Comparison of ENCODE assay signal across 17 cellular contexts in genomic region chr5:10315824-10316509, GRCh38.
"Had no signal": no experiment of that assay in that cellular context is flagged by ENCODE, and none has a peak within 500 bp of the region (broad histone marks: within the 10 kb centered on the region; RNA-seq: fewer than 3 reads in every experiment).

No MANE protein-coding gene starts in this region.

- H3K4me3 Mint-ChIP-seq: activated CD8-positive, alpha-beta memory T cell treated with anti-CD3 and anti-CD28 coated beads, Interleukin-2, amount 10 ng/mL, durations not matched to agents 7 days and 5 days; activated naive CD8-positive, alpha-beta T cell treated with anti-CD3 and anti-CD28 coated beads, Interleukin-2, amount 10 ng/mL, durations not matched to agents 7 days and 5 days; activated T-cell treated with anti-CD3 and anti-CD28 coated beads, Interleukin-2, amount 50 U/mL, for 24 hours; nephron progenitor cell; stimulated activated effector memory CD8-positive, alpha-beta T cell treated with anti-CD3 and anti-CD28 coated beads, Interleukin-12 subunit alpha, Interleukin-12 subunit beta, amount 100 ng/mL, for 72 hours had no signal

- H3K4me1 ChIP-seq: transverse colon had no signal

- H3K27ac ChIP-seq: foreskin keratinocyte, transverse colon had no signal

- H3K27me3 ChIP-seq: foreskin keratinocyte, transverse colon had no signal

- H3K36me3 ChIP-seq: transverse colon had no signal

- H3K9me3 Mint-ChIP-seq: activated naive CD8-positive, alpha-beta T cell treated with anti-CD3 and anti-CD28 coated beads, Interleukin-2, amount 10 ng/mL, durations not matched to agents 7 days and 5 days; activated T-cell treated with anti-CD3 and anti-CD28 coated beads, Interleukin-2, amount 50 U/mL, for 24 hours; stimulated activated effector memory CD8-positive, alpha-beta T cell treated with anti-CD3 and anti-CD28 coated beads, Interleukin-12 subunit alpha, Interleukin-12 subunit beta, amount 100 ng/mL, for 72 hours had no signal

- ATAC-seq: activated CD8-positive, alpha-beta memory T cell treated with anti-CD3 and anti-CD28 coated beads, Interleukin-2, amount 10 ng/mL, durations not matched to agents 7 days and 5 days; foreskin keratinocyte; left lobe of liver; stimulated activated effector memory CD8-positive, alpha-beta T cell treated with anti-CD3 and anti-CD28 coated beads, Interleukin-12 subunit alpha, Interleukin-12 subunit beta, amount 100 ng/mL, for 72 hours had no signal

- H3K27ac Mint-ChIP-seq: activated CD8-positive, alpha-beta memory T cell treated with anti-CD3 and anti-CD28 coated beads, Interleukin-2, amount 10 ng/mL, durations not matched to agents 7 days and 5 days; activated naive CD8-positive, alpha-beta T cell treated with anti-CD3 and anti-CD28 coated beads, Interleukin-2, amount 10 ng/mL, durations not matched to agents 7 days and 5 days; activated T-cell treated with anti-CD3 and anti-CD28 coated beads, Interleukin-2, amount 50 U/mL, for 24 hours; nephron progenitor cell; stimulated activated effector memory CD8-positive, alpha-beta T cell treated with anti-CD3 and anti-CD28 coated beads, Interleukin-12 subunit alpha, Interleukin-12 subunit beta, amount 100 ng/mL, for 72 hours had no signal

- FAIRE-seq: bronchial epithelial cell, endothelial cell of umbilical vein, islet of Langerhans, small intestine had no signal

- DNase-seq: activated CD4-positive, alpha-beta T cell treated with anti-CD3 and anti-CD28 coated beads for 1 hour; activated CD4-positive, alpha-beta T cell treated with anti-CD3 and anti-CD28 coated beads, Interleukin-2, amount 50 U/mL, for 48 hours; activated CD8-positive, alpha-beta memory T cell treated with anti-CD3 and anti-CD28 coated beads, Interleukin-2, amount 10 ng/mL, durations not matched to agents 7 days and 5 days; activated gamma-delta T cell treated with Interleukin-2 at 50 U/mL for 16 hours; activated naive CD8-positive, alpha-beta T cell treated with anti-CD3 and anti-CD28 coated beads, Interleukin-2, amount 10 ng/mL, durations not matched to agents 7 days and 5 days; activated T-cell treated with anti-CD3 and anti-CD28 coated beads, Interleukin-2, amount 50 U/mL, for 24 hours; foreskin keratinocyte; mammary epithelial cell; nephron progenitor cell; small intestine; SW 1271; transverse colon had no signal

- H3K36me3 Mint-ChIP-seq: activated naive CD8-positive, alpha-beta T cell treated with anti-CD3 and anti-CD28 coated beads, Interleukin-2, amount 10 ng/mL, durations not matched to agents 7 days and 5 days; stimulated activated effector memory CD8-positive, alpha-beta T cell treated with anti-CD3 and anti-CD28 coated beads, Interleukin-12 subunit alpha, Interleukin-12 subunit beta, amount 100 ng/mL, for 72 hours had no signal

- H3K4me3 ChIP-seq: transverse colon had no signal

- H3K9me3 ChIP-seq: transverse colon had no signal

- H3K4me1 Mint-ChIP-seq: activated naive CD8-positive, alpha-beta T cell treated with anti-CD3 and anti-CD28 coated beads, Interleukin-2, amount 10 ng/mL, durations not matched to agents 7 days and 5 days had no signal
